Comparison of ENCODE assay signal across 11 cellular contexts in genomic region chr1:15155191-15155590, GRCh38. TPM values are rescaled to one million over a fixed set of nuclear protein-coding genes. Genes with fewer than 3 reads are reported as not detected.
DNase-seq lines count a peak whose midpoint lies in the region; ATAC-seq and TF ChIP-seq lines count a peak whose summit lies in the region.
"Had no signal": no experiment of that assay in that cellular context is flagged by ENCODE, and none has a peak within 500 bp of the region (broad histone marks: within the 10 kb centered on the region; RNA-seq: fewer than 3 reads in every experiment).

No MANE protein-coding gene starts in this region.

- peaks cover 40% of the 10 kb centered on the region for H3K4me1 ChIP-seq in mesenchymal stem cell (ENCODE audit: control insufficient read depth, insufficient read depth, low read depth, low read length)
- H3K4me1 ChIP-seq: HAP-1 had no signal

- TF ChIP-seq CTCF in brain (conservative IDR thresholded peaks at IDR 0.05) (no peak), type B pancreatic cell (conservative IDR thresholded peaks at IDR 0.05) (no peak)

- H2BK15ac ChIP-seq in mesenchymal stem cell (ENCODE audit: low read depth, poor library complexity, severe bottlenecking), result peak overlapping the region; percentile 65

- peak overlapping the region; percentile 43 for H4K91ac ChIP-seq in mesenchymal stem cell (ENCODE audit: low read length)

- H3K14ac ChIP-seq in mesenchymal stem cell (ENCODE audit: low read length in 2 of 2), result peak overlapping the region in 1 of 2 experiments; percentile 91

- no peak overlapping the region for H4K8ac ChIP-seq in mesenchymal stem cell (ENCODE audit: low read length)

- peaks cover 14 to 23% of the 10 kb centered on the region in 2 experiments for H3K27me3 ChIP-seq in mesenchymal stem cell (ENCODE audit: control insufficient read depth in 1 of 2, insufficient read depth in 1 of 2, low read length in 2 of 2)
- H3K27me3 ChIP-seq: thyroid gland had no signal

- H3K36me3 Mint-ChIP-seq in activated T-cell treated with anti-CD3 and anti-CD28 coated beads, Interleukin-2, amount 50 U/mL, for 4 hours (ENCODE audit: insufficient read depth), result no peaks in the 10 kb centered on the region
- H3K36me3 Mint-ChIP-seq in brain (no peaks in the 10 kb centered on the region), type B pancreatic cell (peaks cover 3% of the 10 kb centered on the region)

- no peak overlapping the region for H3K4me2 ChIP-seq in mesenchymal stem cell (ENCODE audit: low read length, poor library complexity, severe bottlenecking)

- H3K27ac Mint-ChIP-seq in brain (peak overlapping the region in 4 of 5 experiments; percentile 6 to 89 (median 62)), type B pancreatic cell (peak overlapping the region; percentile 35)
- H3K27ac Mint-ChIP-seq: activated CD8-positive, alpha-beta T cell treated with anti-CD3 and anti-CD28 coated beads for 36 hours had no signal

- H3K4me3 ChIP-seq in mesenchymal stem cell (ENCODE audit: insufficient read depth in 1 of 2, low read depth in 1 of 2, low read length in 2 of 2), result no peak overlapping the region

- no peak overlapping the region for H2BK120ac ChIP-seq in mesenchymal stem cell (ENCODE audit: low read depth, low read length)

- H3K4ac ChIP-seq in mesenchymal stem cell (ENCODE audit: low read depth in 1 of 2, low read length in 2 of 2), result peak overlapping the region; percentile 29 to 57

- H2BK5ac ChIP-seq in mesenchymal stem cell (ENCODE audit: low read depth, low read length, poor library complexity, severe bottlenecking), result no peak overlapping the region

- H3K4me1 Mint-ChIP-seq in activated T-cell treated with anti-CD3 and anti-CD28 coated beads, Interleukin-2, amount 50 U/mL, for 4 hours (ENCODE audit: low read depth), result peaks cover 26% of the 10 kb centered on the region
- peaks cover 61% of the 10 kb centered on the region for H3K4me1 Mint-ChIP-seq in brain
- peaks cover 53% of the 10 kb centered on the region for H3K4me1 Mint-ChIP-seq in type B pancreatic cell (ENCODE audit: unreplicated experiment)

- no peak for ATAC-seq in activated T-cell treated with anti-CD3 and anti-CD28 coated beads, Interleukin-2, amount 50 U/mL, for 4 hours

- H3K27ac ChIP-seq in mesenchymal stem cell (ENCODE audit: low read length, poor library complexity, severe bottlenecking), result no peak overlapping the region

- peaks cover 0 to 2% of the 10 kb centered on the region in 2 experiments for H3K36me3 ChIP-seq in mesenchymal stem cell (ENCODE audit: control insufficient read depth in 1 of 2, insufficient read depth in 2 of 2, low read depth in 1 of 2, low read length in 2 of 2)
- H3K36me3 ChIP-seq: HAP-1, thyroid gland had no signal

- H3K9me3 ChIP-seq in mesenchymal stem cell (ENCODE audit: control insufficient read depth, low read length), result no peaks in the 10 kb centered on the region
- H3K9me3 ChIP-seq: HAP-1, thyroid gland had no signal

- H3K18ac ChIP-seq in mesenchymal stem cell (ENCODE audit: low read depth in 1 of 2, low read length in 2 of 2), result peak overlapping the region in 1 of 2 experiments; percentile 68

- WGBS in mesenchymal stem cell, result 89% methylated on average over 5 of the region's 5 CpGs

- peak overlapping the region; percentile 86 for H2AK5ac ChIP-seq in mesenchymal stem cell (ENCODE audit: low read length, severe bottlenecking)

- H2BK12ac ChIP-seq in mesenchymal stem cell (ENCODE audit: low read length in 2 of 2), result peak overlapping the region; percentile 38 to 87

- no peak overlapping the region for H3K9ac ChIP-seq in mesenchymal stem cell (ENCODE audit: low read length)

- H3K4me3 Mint-ChIP-seq in activated T-cell treated with anti-CD3 and anti-CD28 coated beads, Interleukin-2, amount 50 U/mL, for 4 hours, result peak overlapping the region; percentile 40
- H3K4me3 Mint-ChIP-seq in brain (peak overlapping the region; percentile 23 to 95 (median 63)), type B pancreatic cell (peak overlapping the region; percentile 80)
- H3K4me3 Mint-ChIP-seq: activated CD8-positive, alpha-beta T cell treated with anti-CD3 and anti-CD28 coated beads for 36 hours had no signal

- H3K27me3 Mint-ChIP-seq in activated T-cell treated with anti-CD3 and anti-CD28 coated beads, Interleukin-2, amount 50 U/mL, for 4 hours (ENCODE audit: low read depth), result peaks cover 42% of the 10 kb centered on the region
- peaks cover 39% of the 10 kb centered on the region for H3K27me3 Mint-ChIP-seq in brain
- peaks cover 14% of the 10 kb centered on the region for H3K27me3 Mint-ChIP-seq in type B pancreatic cell

- H3K9me3 Mint-ChIP-seq in activated T-cell treated with anti-CD3 and anti-CD28 coated beads, Interleukin-2, amount 50 U/mL, for 4 hours, result no peaks in the 10 kb centered on the region
- H3K9me3 Mint-ChIP-seq in brain, result peaks cover 0 to 11% (median 4%) of the 10 kb centered on the region in 5 experiments
- H3K9me3 Mint-ChIP-seq in type B pancreatic cell, result peaks cover 5% of the 10 kb centered on the region
- H3K9me3 Mint-ChIP-seq: activated CD8-positive, alpha-beta T cell treated with anti-CD3 and anti-CD28 coated beads for 36 hours had no signal

- no peak overlapping the region for H2AFZ ChIP-seq in mesenchymal stem cell (ENCODE audit: low read depth, low read length)

- no peak for DNase-seq in activated T-cell treated with anti-CD3 and anti-CD28 coated beads, Interleukin-2, amount 50 U/mL, for 4 hours
- DNase-seq in activated T-cell treated with anti-CD3 and anti-CD28 coated beads for 4 hours (no peak), mesenchymal stem cell (no peak), type B pancreatic cell (ENCODE audit: extremely low spot score, unreplicated experiment) (no peak), NCI-H510A treated with DMSO at 0.1 percent for 48 hours (lab: John Stamatoyannopoulos, UW) (no peak), 8988T (no peak), DMS 273 (lab: John Stamatoyannopoulos, UW; ENCODE audit: unreplicated experiment) (no peak)
- DNase-seq: activated CD8-positive, alpha-beta T cell treated with anti-CD3 and anti-CD28 coated beads for 36 hours had no signal

- peaks cover 28% of the 10 kb centered on the region for H3K79me1 ChIP-seq in mesenchymal stem cell (replicated peaks; ENCODE audit: low read length, poor library complexity, severe bottlenecking)

- H3K23ac ChIP-seq in mesenchymal stem cell (ENCODE audit: low read length in 2 of 2), result no peak overlapping the region

RNA-seq across cellular contexts. Expression of gene TMEM51, which starts 1.6 kb away (rescaled TPM):
- under 1 TPM in 1 of 3 donors, not detected in 2; 0.27 TPM for total RNA-seq in activated T-cell treated with anti-CD3 and anti-CD28 coated beads, Interleukin-2, amount 50 U/mL, for 4 hours
- polyA plus RNA-seq in brain (ENCODE audit: insufficient read depth, low read depth, low replicate concordance), result 8.8 TPM
- 48.1 TPM for polyA plus RNA-seq in mesenchymal stem cell (2013, experiment 1 of 2)
- polyA plus RNA-seq in mesenchymal stem cell (2013, experiment 2 of 2), result 46.7 TPM
- total RNA-seq in type B pancreatic cell (ENCODE audit: low replicate concordance), result 12.5 and 28.8 TPM in 2 replicates
- total RNA-seq: activated CD8-positive, alpha-beta T cell treated with anti-CD3 and anti-CD28 coated beads for 36 hours had no signal

Comparison
In these comparisons a context has a peak if more than half of its experiments do, and no peak if none do; other contexts are left out.
1. RNA of gene TMEM51, which starts 1.6 kb away (total RNA-seq): 12.5 to 28.8 TPM in type B pancreatic cell; 0.27 TPM in activated T-cell treated with anti-CD3 and anti-CD28 coated beads, Interleukin-2, amount 50 U/mL, for 4 hours; every median in the first group is over 10 times any median in the second.
2. Peak in every context shown above with its lines, with median percentiles within 50 percentile points of each other: H3K4me3 Mint-ChIP-seq.